15 cellular contexts compared by ENCODE assay signal in genomic region chr20:62282103-62282502, GRCh38. TPM values are rescaled to one million over a fixed set of nuclear protein-coding genes. Genes with fewer than 3 reads are reported as not detected.
DNase-seq lines count a peak whose midpoint lies in the region; ATAC-seq, FAIRE-seq and TF ChIP-seq lines count a peak whose summit lies in the region.
"Had no signal": no experiment of that assay in that cellular context is flagged by ENCODE, and none has a peak within 500 bp of the region (broad histone marks: within the 10 kb centered on the region; RNA-seq: fewer than 3 reads in every experiment).

No MANE protein-coding gene starts in this region.

- H3K9me1 ChIP-seq in K562 (ENCODE audit: control insufficient read depth, insufficient read depth, low read length), result no peaks in the 10 kb centered on the region

- in situ Hi-C loops in K562 (cut with MboI), result no loop called here

- H4K20me1 ChIP-seq in K562 (replicated peaks; ENCODE audit: control insufficient read depth, insufficient read depth, low read length), result no peaks in the 10 kb centered on the region; the same call in 1 of the 2 replicates

- no peak for TF ChIP-seq RAD21 in K562 (CRISPR knock-in tag; conservative IDR thresholded peaks at IDR 0.05 in 1 of 2, IDR thresholded peaks at IDR 0.05 in 1 of 2)

- ATAC-seq in heart right ventricle (no peak), left ventricle myocardium superior (no peak), K562 (no peak)
- ATAC-seq: CD8-positive, alpha-beta T cell; GM23338 had no signal

- peaks cover 0 to 88% (median 42%) of the 10 kb centered on the region in 9 donors for H3K36me3 ChIP-seq in heart right ventricle
- H3K36me3 ChIP-seq in SJCRH30, result peaks cover 28% of the 10 kb centered on the region
- H3K36me3 ChIP-seq in K562 (ENCODE audit: control insufficient read depth, insufficient read depth, low read length), result peaks cover 49% of the 10 kb centered on the region; the same call in 2 of the 3 replicates
- H3K36me3 ChIP-seq in skeletal muscle tissue (ENCODE audit: control insufficient read depth in 3 of 3, insufficient read depth in 3 of 3, low read length in 3 of 3), result peaks cover 53 to 70% (median 64%) of the 10 kb centered on the region in 3 donors

- TF ChIP-seq CTCF in heart right ventricle (IDR thresholded peaks at IDR 0.05) (no peak), K562 (IDR thresholded peaks at IDR 0.05 in 2 of 3, conservative IDR thresholded peaks at IDR 0.05 in 1 of 3; ENCODE audit: insufficient read depth in 2 of 3, low read depth in 1 of 3, low read length in 3 of 3) (no peak), endothelial cell (IDR thresholded peaks at IDR 0.05; ENCODE audit: unreplicated experiment) (no peak)

- WGBS in heart right ventricle, 2 donors, result 93 to 97% methylated on average over 7 of the region's 7 CpGs
- WGBS in K562 (ENCODE audit: insufficient coverage, low coverage, missing lambda C conversion rate), result 82% methylated on average over 7 of the region's 7 CpGs

- H3K4me2 ChIP-seq in K562 (ENCODE audit: insufficient read depth, low read length), result no peak overlapping the region
- H3K4me2 ChIP-seq: BLaER1 treated with 17β-estradiol and CSF1 and Interleukin-3, amounts not matched to agents 10 nM and 100 nM; GM23338 had no signal

- intact Hi-C loops in heart right ventricle (cut with DNase I), result loop anchor here in 2 of 10 donors (10.0 kb wide), 2 partner anchors 97 to 257 kb away; partner anchors contain the start of gene MTG2 (in 1 of the 2)
- intact Hi-C loops in left ventricle myocardium superior (cut with micrococcal nuclease), result no loop called here
- intact Hi-C loops in K562 (cut with micrococcal nuclease), result no loop called here

- no peak overlapping the region for H3K4me3 Mint-ChIP-seq in endothelial cell (ENCODE audit: unreplicated experiment)
- H3K4me3 Mint-ChIP-seq: B cell; CD8-positive, alpha-beta T cell; GM23338 had no signal

- H3K4me3 ChIP-seq in heart right ventricle (no peak overlapping the region), SJCRH30 (no peak overlapping the region), K562 (no peak overlapping the region), skeletal muscle tissue (ENCODE audit: low read length in 3 of 3) (no peak overlapping the region)
- H3K4me3 ChIP-seq: BLaER1 treated with 17β-estradiol and CSF1 and Interleukin-3, amounts not matched to agents 10 nM and 100 nM; GM23338 had no signal

- H3K79me2 ChIP-seq in K562 (ENCODE audit: control insufficient read depth, insufficient read depth, low read length), result no peaks in the 10 kb centered on the region

- no peak for FAIRE-seq in K562 (lab: Jason Lieb, UNC)
- FAIRE-seq: H54 had no signal

- H3K4me1 ChIP-seq in heart right ventricle (peaks cover 14 to 53% (median 32%) of the 10 kb centered on the region in 9 donors), SJCRH30 (peaks cover 31% of the 10 kb centered on the region), K562 (replicated peaks in 1 of 2; ENCODE audit: control insufficient read depth in 2 of 2, insufficient read depth in 2 of 2, low read length in 2 of 2) (peaks cover 0 to 9% of the 10 kb centered on the region in 2 experiments; a peak in 1 of 5 replicates), skeletal muscle tissue (ENCODE audit: control insufficient read depth in 3 of 3, insufficient read depth in 3 of 3, low read length in 3 of 3) (peaks cover 14 to 37% (median 37%) of the 10 kb centered on the region in 3 donors)

- TF ChIP-seq POLR2A in K562 (conservative IDR thresholded peaks at IDR 0.05), result no peak

- no peak overlapping the region for H3K27ac Mint-ChIP-seq in endothelial cell (ENCODE audit: unreplicated experiment)
- H3K27ac Mint-ChIP-seq: B cell; CD8-positive, alpha-beta T cell; GM23338 had no signal

- H2AFZ ChIP-seq in K562 (ENCODE audit: low read depth, low read length), result no peak overlapping the region
- H2AFZ ChIP-seq: GM23338 had no signal

- H3K27ac ChIP-seq in heart right ventricle (peak overlapping the region in 6 of 10 donors; percentile 19 to 90 (median 63)), SJCRH30 (peak overlapping the region; percentile 89), K562 (ENCODE audit: extremely low read depth, low read depth, low read length) (no peak overlapping the region), skeletal muscle tissue (ENCODE audit: low read depth, low read length) (peak overlapping the region; percentile 79)
- H3K27ac ChIP-seq: BLaER1 treated with 17β-estradiol and CSF1 and Interleukin-3, amounts not matched to agents 10 nM and 100 nM had no signal

- H3K27me3 ChIP-seq in heart right ventricle (no peaks in the 10 kb centered on the region), SJCRH30 (no peaks in the 10 kb centered on the region), K562 (ENCODE audit: control insufficient read depth in 2 of 2, insufficient read depth in 2 of 2, low read length in 2 of 2) (no peaks in the 10 kb centered on the region), skeletal muscle tissue (ENCODE audit: control insufficient read depth in 3 of 3, insufficient read depth in 3 of 3, low read length in 3 of 3) (no peaks in the 10 kb centered on the region)

- H3K9me3 Mint-ChIP-seq in endothelial cell (ENCODE audit: unreplicated experiment), result no peaks in the 10 kb centered on the region
- H3K9me3 Mint-ChIP-seq: CD8-positive, alpha-beta T cell; GM23338 had no signal

- CTCF ChIA-PET in K562 (lab: Yijun Ruan, JAX; ENCODE audit: low intra/inter-chr PET ratio), result no interaction called here

- POLR2A ChIA-PET in K562 (lab: Yijun Ruan, JAX), result interaction anchor here (1.0 kb wide), 1 partner anchor 10 kb away, joined by 3 read pairs; no protein-coding TSS in a partner anchor

- no peak overlapping the region for H3K9ac ChIP-seq in K562 (ENCODE audit: insufficient read depth in 1 of 2, low read depth in 2 of 2, low read length in 2 of 2)
- H3K9ac ChIP-seq in skeletal muscle tissue (ENCODE audit: low read depth in 1 of 3, low read length in 3 of 3), result no peak overlapping the region
- H3K9ac ChIP-seq: BLaER1 treated with 17β-estradiol and CSF1 and Interleukin-3, amounts not matched to agents 10 nM and 100 nM had no signal

- peaks cover 57% of the 10 kb centered on the region for H3K36me3 Mint-ChIP-seq in endothelial cell (ENCODE audit: low read depth, unreplicated experiment)

- TF ChIP-seq EP300 in K562 (IDR thresholded peaks at IDR 0.05; ENCODE audit: low read length), result no peak

- H3K4me1 Mint-ChIP-seq in endothelial cell (ENCODE audit: unreplicated experiment), result peaks cover 13% of the 10 kb centered on the region
- H3K4me1 Mint-ChIP-seq: B cell, GM23338 had no signal

- H3K9me3 ChIP-seq in heart right ventricle (no peaks in the 10 kb centered on the region), SJCRH30 (replicated peaks) (no peaks in the 10 kb centered on the region), K562 (replicated peaks; ENCODE audit: control insufficient read depth, insufficient read depth, low read depth, low read length) (no peaks in the 10 kb centered on the region), skeletal muscle tissue (ENCODE audit: control insufficient read depth in 3 of 3, low read length in 3 of 3) (no peaks in the 10 kb centered on the region)
- H3K9me3 ChIP-seq: BLaER1 treated with 17β-estradiol and CSF1 and Interleukin-3, amounts not matched to agents 10 nM and 100 nM had no signal

- H3K27me3 Mint-ChIP-seq in endothelial cell (ENCODE audit: unreplicated experiment), result peaks cover 2% of the 10 kb centered on the region
- H3K27me3 Mint-ChIP-seq: B cell had no signal

- no peak for DNase-seq in heart right ventricle
- no peak for DNase-seq in left ventricle myocardium superior
- DNase-seq in SJCRH30, result no peak
- DNase-seq in K562 (ENCODE audit: extremely low read depth in 1 of 4, low spot score in 3 of 4), result no peak
- no peak for DNase-seq in endothelial cell (ENCODE audit: low spot score)
- DNase-seq in NAMALWA (ENCODE audit: low spot score), result no peak
- DNase-seq: Calu3; CD8-positive, alpha-beta T cell; GF-D8; HCEC 1CT had no signal

- no TSS peak for BruUV-seq in K562 (replicated peaks; lab: Mats Ljungman, UMichigan)

RNA-seq across cellular contexts. Expression of gene ADRM1, which starts 20.7 kb away (rescaled TPM):
- total RNA-seq in heart right ventricle (10 to 100 TPM; 67.7 to 97.0 (median 73.2) TPM), left ventricle myocardium superior (75.5 TPM), K562 (2014; rRNA removed) (223 and 261 TPM in 2 replicates), K562 (2014; rRNA removed; fragmentation: Illumina TruSeq; extraction: Trizol) (22.5 and 32.1 TPM in 2 replicates), K562 (2015; rRNA removed; fragmentation: Illumina TruSeq; extraction: Trizol) (125 and 136 TPM in 2 replicates), K562 (2021) (159 and 160 TPM in 2 replicates), skeletal muscle tissue (41.8 TPM), endothelial cell (ENCODE audit: unreplicated experiment) (132 TPM)
- polyA plus RNA-seq in heart right ventricle (100 to 1,000 TPM in 1 of 2 donors, 10 to 100 TPM in 1; 81.9 to 192 TPM), K562 (2011; rRNA removed) (57.6 and 67.4 TPM in 2 replicates), K562 (2014; fragmentation: Illumina TruSeq; extraction: Trizol) (49.3 and 107 TPM in 2 replicates), K562 (2014; fragmentation: Nextera tagmentation; extraction: Ambion mirVana) (10 to 100 TPM in 1 of 2 experiments, 1 to 10 TPM in 1; 5.0 to 21.6 TPM), K562 (2014; rRNA removed) (192 and 201 TPM in 2 replicates)
- total RNA-seq in SJCRH30 (2014; rRNA removed; shearing (Covaris generic)), result 160 and 174 TPM in 2 replicates
- total RNA-seq in K562 (2011; cell fraction: chromatin; rRNA removed; ENCODE audit: low replicate concordance), result 21.6 and 87.3 TPM in 2 replicates
- total RNA-seq in K562 (2011; cell fraction: nucleolus; rRNA removed), result 87.6 and 87.7 TPM in 2 replicates
- 41.0 and 41.6 TPM in 2 replicates for total RNA-seq in K562 (2011; cell fraction: nucleoplasm; rRNA removed)
- 69.2 and 237 TPM in 2 replicates for polyA plus RNA-seq in K562 (2011; cell fraction: cytosol; rRNA removed)
- 65.6 and 116 TPM in 2 replicates for polyA plus RNA-seq in K562 (2011; cell fraction: nucleus; rRNA removed)
- polyA plus RNA-seq in K562 (2012), result 109 and 153 TPM in 2 replicates
- polyA minus RNA-seq in K562 (2011; rRNA and poly(A)+ RNA removed), result 16.1 and 32.6 TPM in 2 replicates
- 51.8 and 55.0 TPM in 2 replicates for polyA minus RNA-seq in K562 (2011; cell fraction: cytosol; rRNA and poly(A)+ RNA removed)
- polyA minus RNA-seq in K562 (2011; cell fraction: nucleus; rRNA and poly(A)+ RNA removed), result 42.8 and 44.0 TPM in 2 replicates

RNA-seq across cellular contexts. Expression of gene OSBPL2, which starts 43.8 kb away (rescaled TPM):
- total RNA-seq in heart right ventricle (10 to 100 TPM; 35.4 to 55.7 (median 41.7) TPM), left ventricle myocardium superior (60.0 TPM), K562 (2014; rRNA removed) (14.4 and 18.2 TPM in 2 replicates), K562 (2014; rRNA removed; fragmentation: Illumina TruSeq; extraction: Trizol) (14.0 and 16.1 TPM in 2 replicates), K562 (2015; rRNA removed; fragmentation: Illumina TruSeq; extraction: Trizol) (13.0 and 14.1 TPM in 2 replicates), K562 (2021) (23.0 and 25.6 TPM in 2 replicates), skeletal muscle tissue (26.6 TPM), endothelial cell (ENCODE audit: unreplicated experiment) (39.5 TPM)
- polyA plus RNA-seq in heart right ventricle (10 to 100 TPM; 12.6 to 30.3 TPM), K562 (2011; rRNA removed) (11.2 and 18.0 TPM in 2 replicates), K562 (2014; fragmentation: Illumina TruSeq; extraction: Trizol) (19.9 and 21.1 TPM in 2 replicates), K562 (2014; fragmentation: Nextera tagmentation; extraction: Ambion mirVana) (1 to 10 TPM; 2.5 to 3.5 TPM), K562 (2014; rRNA removed) (15.2 and 16.9 TPM in 2 replicates)
- 36.7 and 40.2 TPM in 2 replicates for total RNA-seq in SJCRH30 (2014; rRNA removed; shearing (Covaris generic))
- total RNA-seq in K562 (2011; cell fraction: chromatin; rRNA removed; ENCODE audit: low replicate concordance), result 144 and 173 TPM in 2 replicates
- 69.5 and 70.9 TPM in 2 replicates for total RNA-seq in K562 (2011; cell fraction: nucleolus; rRNA removed)
- total RNA-seq in K562 (2011; cell fraction: nucleoplasm; rRNA removed), result 130 and 148 TPM in 2 replicates
- polyA plus RNA-seq in K562 (2011; cell fraction: cytosol; rRNA removed), result 7.4 and 12.4 TPM in 2 replicates
- 75.1 and 90.2 TPM in 2 replicates for polyA plus RNA-seq in K562 (2011; cell fraction: nucleus; rRNA removed)
- polyA plus RNA-seq in K562 (2012), result 15.0 and 24.7 TPM in 2 replicates
- polyA minus RNA-seq in K562 (2011; rRNA and poly(A)+ RNA removed), result 73.7 and 99.1 TPM in 2 replicates
- polyA minus RNA-seq in K562 (2011; cell fraction: cytosol; rRNA and poly(A)+ RNA removed), result 7.7 and 10.5 TPM in 2 replicates
- 19.9 and 34.7 TPM in 2 replicates for polyA minus RNA-seq in K562 (2011; cell fraction: nucleus; rRNA and poly(A)+ RNA removed)
